8 cellular contexts compared by ENCODE assay signal in genomic region chr16:12801511-12802042, GRCh38. TPM values are rescaled to one million over a fixed set of nuclear protein-coding genes. Genes with fewer than 3 reads are reported as not detected.
DNase-seq lines count a peak whose midpoint lies in the region; ATAC-seq and TF ChIP-seq lines count a peak whose summit lies in the region.

No MANE protein-coding gene starts in this region.

- intact Hi-C loops in activated CD8-positive, alpha-beta T cell treated with anti-CD3 and anti-CD28 coated beads for 36 hours (cut with micrococcal nuclease): no loop called here

- POLR2A ChIA-PET in activated CD8-positive, alpha-beta T cell treated with anti-CD3 and anti-CD28 coated beads for 36 hours (lab: Charles Lee): interaction anchor here (0.6 to 1.5 kb wide), 5 partner anchors 50 to 885 kb away, joined by 3 to 4 read pairs (median 4); no protein-coding TSS in a partner anchor

- CTCF ChIA-PET in activated CD8-positive, alpha-beta T cell treated with anti-CD3 and anti-CD28 coated beads for 36 hours (lab: Charles Lee): no interaction called here

- peak overlapping the region; percentile 68 for H3K27ac Mint-ChIP-seq in activated CD8-positive, alpha-beta T cell treated with anti-CD3 and anti-CD28 coated beads for 36 hours
- peak overlapping the region; percentile 93 for H3K27ac Mint-ChIP-seq in type B pancreatic cell

- DNase-seq in CD1c-positive myeloid dendritic cell (ENCODE audit: extremely low spot score): peak; percentile 96
- DNase-seq in activated CD8-positive, alpha-beta T cell treated with anti-CD3 and anti-CD28 coated beads for 36 hours: peak; percentile 60
- peak; percentile 89 for DNase-seq in glomerular endothelial cell (ENCODE audit: extremely low read depth, low read depth, low spot score)
- DNase-seq in type B pancreatic cell (ENCODE audit: extremely low spot score, unreplicated experiment): no peak
- DNase-seq in NCI-H2081 (lab: John Stamatoyannopoulos, UW): no peak
- DNase-seq in central memory CD4-positive, alpha-beta T cell: no peak

- no peaks in the 10 kb centered on the region for H3K9me3 Mint-ChIP-seq in activated CD8-positive, alpha-beta T cell treated with anti-CD3 and anti-CD28 coated beads for 36 hours
- H3K9me3 Mint-ChIP-seq in type B pancreatic cell: no peaks in the 10 kb centered on the region

- ATAC-seq in HG02852 (IDR thresholded peaks at IDR 0.05; ENCODE audit: unreplicated experiment): peak; percentile 48
- ATAC-seq in activated CD8-positive, alpha-beta T cell treated with anti-CD3 and anti-CD28 coated beads for 36 hours: no peak
- ATAC-seq in HG02938 (IDR thresholded peaks at IDR 0.05; ENCODE audit: unreplicated experiment): no peak

- no peak for TF ChIP-seq CTCF in activated CD8-positive, alpha-beta T cell treated with anti-CD3 and anti-CD28 coated beads for 36 hours (IDR thresholded peaks at IDR 0.05)
- TF ChIP-seq CTCF in type B pancreatic cell (conservative IDR thresholded peaks at IDR 0.05): no peak

- no peaks in the 10 kb centered on the region for H3K27me3 Mint-ChIP-seq in activated CD8-positive, alpha-beta T cell treated with anti-CD3 and anti-CD28 coated beads for 36 hours
- H3K27me3 Mint-ChIP-seq in type B pancreatic cell: no peaks in the 10 kb centered on the region

- peaks cover 7% of the 10 kb centered on the region for H3K36me3 Mint-ChIP-seq in activated CD8-positive, alpha-beta T cell treated with anti-CD3 and anti-CD28 coated beads for 36 hours (ENCODE audit: low read depth)
- no peaks in the 10 kb centered on the region for H3K36me3 Mint-ChIP-seq in type B pancreatic cell

- H3K4me1 Mint-ChIP-seq in activated CD8-positive, alpha-beta T cell treated with anti-CD3 and anti-CD28 coated beads for 36 hours (ENCODE audit: low read depth): peaks cover 36% of the 10 kb centered on the region
- H3K4me1 Mint-ChIP-seq in type B pancreatic cell (ENCODE audit: unreplicated experiment): peaks cover 31% of the 10 kb centered on the region

- H3K4me3 Mint-ChIP-seq in activated CD8-positive, alpha-beta T cell treated with anti-CD3 and anti-CD28 coated beads for 36 hours: peak overlapping the region; percentile 94
- H3K4me3 Mint-ChIP-seq in type B pancreatic cell: peak overlapping the region; percentile 91

RNA-seq across cellular contexts. Expression of gene CPPED1, which starts 2.1 kb away (rescaled TPM):
- 1 to 10 TPM; 5.0 to 5.7 TPM for total RNA-seq in activated CD8-positive, alpha-beta T cell treated with anti-CD3 and anti-CD28 coated beads for 36 hours
- total RNA-seq in glomerular endothelial cell (38.6 and 46.6 TPM in 2 replicates), type B pancreatic cell (ENCODE audit: low replicate concordance) (15.2 and 17.4 TPM in 2 replicates)

Comparison
In these comparisons a context has a peak if more than half of its experiments do, and no peak if none do; other contexts are left out.
1. DNase-seq: peak in CD1c-positive myeloid dendritic cell (single experiment), activated CD8-positive, alpha-beta T cell treated with anti-CD3 and anti-CD28 coated beads for 36 hours (single experiment) and glomerular endothelial cell (single experiment); none in type B pancreatic cell (single experiment), NCI-H2081 (0 of 2) and central memory CD4-positive, alpha-beta T cell (single experiment).